Comparison of ENCODE assay signal across 8 cellular contexts in genomic region chr12:25151476-25151875, GRCh38. TPM values are rescaled to one million over a fixed set of nuclear protein-coding genes. Genes with fewer than 3 reads are reported as not detected.
DNase-seq lines count a peak whose midpoint lies in the region; ATAC-seq and TF ChIP-seq lines count a peak whose summit lies in the region.

No MANE protein-coding gene starts in this region.

- CTCF ChIA-PET in CD4-positive, alpha-beta T cell (lab: Charles Lee): no interaction called here

- no peak for ATAC-seq in CD4-positive, alpha-beta T cell (ENCODE audit: poor library complexity)

- H3K4me3 ChIP-seq in retinal pigment epithelial cell (ENCODE audit: low read length): no peak overlapping the region

- no peak overlapping the region for H3K27ac ChIP-seq in CD4-positive, alpha-beta T cell (ENCODE audit: low read depth, low read length)

- peaks cover 7% of the 10 kb centered on the region for H3K4me1 Mint-ChIP-seq in CD4-positive, alpha-beta T cell (ENCODE audit: low read depth)

- H3K27me3 Mint-ChIP-seq in CD4-positive, alpha-beta T cell: no peaks in the 10 kb centered on the region

- H3K27me3 ChIP-seq in CD4-positive, alpha-beta T cell (ENCODE audit: control insufficient read depth, insufficient read depth, low read length): no peaks in the 10 kb centered on the region

- H3K27ac Mint-ChIP-seq in CD4-positive, alpha-beta T cell: no peak overlapping the region

- intact Hi-C loops in CD4-positive, alpha-beta T cell (cut with DNase I, micrococcal nuclease): loop anchor here in 1 of 2 experiments (10.0 kb wide), 1 partner anchor 243 kb away; no protein-coding TSS in a partner anchor

- no peaks in the 10 kb centered on the region for H3K9me3 ChIP-seq in CD4-positive, alpha-beta T cell (ENCODE audit: control insufficient read depth, low read length)

- H3K9me3 Mint-ChIP-seq in CD4-positive, alpha-beta T cell: no peaks in the 10 kb centered on the region

- no peak for TF ChIP-seq CTCF in retinal pigment epithelial cell (conservative IDR thresholded peaks at IDR 0.05; ENCODE audit: low read depth, low read length)
- TF ChIP-seq CTCF in CD4-positive, alpha-beta T cell (IDR thresholded peaks at IDR 0.05): no peak

- H3K36me3 Mint-ChIP-seq in CD4-positive, alpha-beta T cell (ENCODE audit: low read depth): no peaks in the 10 kb centered on the region

- H3K4me3 Mint-ChIP-seq in CD4-positive, alpha-beta T cell: no peak overlapping the region

- DNase-seq in GM04504 (ENCODE audit: low read depth) (peak; percentile 86), SW480 (ENCODE audit: low spot score) (peak; percentile 69), glomerular endothelial cell (ENCODE audit: extremely low read depth, low read depth, low spot score) (peak; percentile 80), retinal pigment epithelial cell (ENCODE audit: low read depth) (peak; percentile 91), NCI-H1092 treated with DMSO at 0.1 percent for 48 hours (lab: John Stamatoyannopoulos, UW) (no peak), T-helper 1 cell (no peak)
- no peak for DNase-seq in CD4-positive, alpha-beta T cell
- DNase-seq in activated CD8-positive, alpha-beta memory T cell treated with anti-CD3 and anti-CD28 coated beads for 24 hours: no peak

- POLR2A ChIA-PET in CD4-positive, alpha-beta T cell (lab: Charles Lee): interaction anchor here (0.6 kb wide), 1 partner anchor 11 kb away, joined by 4 read pairs; no protein-coding TSS in a partner anchor

RNA-seq across cellular contexts. Expression of gene DNAI7, which starts 43.5 kb away (rescaled TPM):
- total RNA-seq in glomerular endothelial cell: not detected in 2 replicates
- total RNA-seq in CD4-positive, alpha-beta T cell: under 1 TPM in 1 of 2 experiments, not detected in 1; 0.36 TPM

RNA-seq across cellular contexts. Expression of gene ETFRF1, which starts 43.6 kb away (rescaled TPM):
- total RNA-seq in glomerular endothelial cell: 17.0 TPM in 2 replicates
- 10 to 100 TPM; 32.9 to 39.8 TPM for total RNA-seq in CD4-positive, alpha-beta T cell

Comparison
In these comparisons a context has a peak if more than half of its experiments do, and no peak if none do; other contexts are left out.
1. DNase-seq: peak in GM04504 (single experiment), SW480 (single experiment), glomerular endothelial cell (single experiment) and retinal pigment epithelial cell (single experiment); none in NCI-H1092 treated with DMSO at 0.1 percent for 48 hours (single experiment), T-helper 1 cell (0 of 5), CD4-positive, alpha-beta T cell (0 of 10) and activated CD8-positive, alpha-beta memory T cell treated with anti-CD3 and anti-CD28 coated beads for 24 hours (single experiment).